In genomic region chr2:143433840-143434239, GRCh38 we compare ENCODE assay signal across 20 cellular contexts.
A peak's percentile ranks its signal among the peaks of the same experiment; 100 is the strongest.
DNase-seq lines count a peak whose midpoint lies in the region; ATAC-seq and TF ChIP-seq lines count a peak whose summit lies in the region.
"Had no signal": no experiment of that assay in that cellular context is flagged by ENCODE, and none has a peak within 500 bp of the region (broad histone marks: within the 10 kb centered on the region; RNA-seq: fewer than 3 reads in every experiment).

No MANE protein-coding gene starts in this region.

- peaks cover 0 to 21% (median 0%) of the 10 kb centered on the region in 9 donors for H3K36me3 ChIP-seq in heart right ventricle
- no peaks in the 10 kb centered on the region for H3K36me3 ChIP-seq in muscle layer of duodenum (ENCODE audit: control insufficient read depth in 1 of 2, insufficient read depth in 2 of 2, low read length in 2 of 2)
- H3K36me3 ChIP-seq in upper lobe of right lung = no peaks in the 10 kb centered on the region
- H3K36me3 ChIP-seq: HAP-1 had no signal

- no peak overlapping the region for H3K4me3 ChIP-seq in heart right ventricle
- H3K4me3 ChIP-seq in coronary artery = peak overlapping the region; percentile 58
- H3K4me3 ChIP-seq in muscle layer of duodenum (ENCODE audit: low read depth in 1 of 2, low read length in 2 of 2) = no peak overlapping the region
- H3K4me3 ChIP-seq in upper lobe of right lung = no peak overlapping the region
- H3K4me3 ChIP-seq: GM23338, HAP-1 had no signal

- DNase-seq in heart right ventricle = no peak
- DNase-seq in cardiac septum (ENCODE audit: low spot score) = no peak
- no peak for DNase-seq in coronary artery (ENCODE audit: low spot score)
- DNase-seq in upper lobe of right lung = no peak
- no peak for DNase-seq in omental fat pad (ENCODE audit: low spot score)
- DNase-seq in NCI-H2227 treated with DMSO at 0.1 percent for 48 hours (lab: John Stamatoyannopoulos, UW) = no peak
- no peak for DNase-seq in hepatic stellate cell (ENCODE audit: low spot score)
- DNase-seq: EL, GF-D8, KBM-7, NCI-H1092 treated with DMSO at 0.1 percent for 48 hours, NCI-H1436 treated with DMSO at 0.1 percent for 48 hours, NCI-H1930, NCI-H510A, NCI-H748 treated with DMSO at 0.1 percent for 48 hours had no signal

- H3K27ac ChIP-seq in heart right ventricle = peak overlapping the region in 6 of 10 donors; percentile 16 to 69 (median 43)
- H3K27ac ChIP-seq in coronary artery = peak overlapping the region in 1 of 2 donors; percentile 59
- H3K27ac ChIP-seq in muscle layer of duodenum (ENCODE audit: low read length) = peak overlapping the region; percentile 48
- peak overlapping the region; percentile 48 for H3K27ac ChIP-seq in upper lobe of right lung
- H3K27ac ChIP-seq: C4-2B, HL-60 had no signal

- ATAC-seq in heart right ventricle (no peak), upper lobe of right lung (no peak), omental fat pad (ENCODE audit: low FRiP score) (no peak)

- intact Hi-C loops in heart right ventricle (cut with DNase I) = loop anchor here in 2 of 10 donors (5.0 to 10.0 kb wide), 4 partner anchors 81 to 1088 kb away; partner anchors contain the start of gene ZEB2 (in 1 of the 2)
- intact Hi-C loops in cardiac septum (cut with DNase I) = no loop called here
- intact Hi-C loops in upper lobe of right lung (cut with DNase I) = no loop called here

- TF ChIP-seq CTCF in heart right ventricle (IDR thresholded peaks at IDR 0.05) (no peak), coronary artery (IDR thresholded peaks at IDR 0.05) (no peak), upper lobe of right lung (IDR thresholded peaks at IDR 0.05) (no peak), omental fat pad (IDR thresholded peaks at IDR 0.05) (no peak)

- H3K27me3 ChIP-seq in heart right ventricle (no peaks in the 10 kb centered on the region), muscle layer of duodenum (ENCODE audit: low read depth, low read length) (no peaks in the 10 kb centered on the region), upper lobe of right lung (no peaks in the 10 kb centered on the region)

- H3K4me1 ChIP-seq in heart right ventricle (peaks cover 0 to 14% (median 0%) of the 10 kb centered on the region in 9 donors), muscle layer of duodenum (ENCODE audit: control insufficient read depth in 1 of 2, insufficient read depth in 2 of 2, low read length in 2 of 2) (no peaks in the 10 kb centered on the region), upper lobe of right lung (no peaks in the 10 kb centered on the region)
- H3K4me1 ChIP-seq: HAP-1 had no signal

- no peaks in the 10 kb centered on the region for H3K9me3 ChIP-seq in heart right ventricle
- H3K9me3 ChIP-seq in muscle layer of duodenum (ENCODE audit: control insufficient read depth in 1 of 2, low read length in 2 of 2) = no peaks in the 10 kb centered on the region
- no peaks in the 10 kb centered on the region for H3K9me3 ChIP-seq in upper lobe of right lung
- H3K9me3 ChIP-seq: HAP-1 had no signal
